In genomic region chr20:42138711-42139110, GRCh38 we compare ENCODE assay signal across 18 cellular contexts.
DNase-seq lines count a peak whose midpoint lies in the region; ATAC-seq and TF ChIP-seq lines count a peak whose summit lies in the region.
"Had no signal": no experiment of that assay in that cellular context is flagged by ENCODE, and none has a peak within 500 bp of the region (broad histone marks: within the 10 kb centered on the region; RNA-seq: fewer than 3 reads in every experiment).

No MANE protein-coding gene starts in this region.

- DNase-seq in cerebellar cortex (ENCODE audit: low spot score): peak; percentile 3
- peak; percentile 15 for DNase-seq in inferior parietal cortex (ENCODE audit: extremely low spot score)
- DNase-seq in neuronal stem cell (ENCODE audit: low spot score): peak; percentile 36
- DNase-seq in kidney glomerular epithelial cell (lab: John Stamatoyannopoulos, UW): no peak
- DNase-seq in testis: no peak
- no peak for DNase-seq in nephron progenitor cell
- DNase-seq: CD8-positive, alpha-beta T cell; COR-L47; DMS153; DMS79 treated with DMSO at 0.1 percent for 48 hours; EL; GDM1; HCEC 1CT; HFFc6; IMR-90 had no signal

- H3K9me3 ChIP-seq in HUES48 (ENCODE audit: control insufficient read depth, insufficient read depth, low read length) (no peaks in the 10 kb centered on the region), neuronal stem cell (replicated peaks in 1 of 2; ENCODE audit: control insufficient read depth in 2 of 2, insufficient read depth in 1 of 2, low read depth in 1 of 2, low read length in 2 of 2) (no peaks in the 10 kb centered on the region), testis (no peaks in the 10 kb centered on the region)

- ATAC-seq in SK-N-SH treated with all-trans-retinoic acid at 6 μM for 48 hours: no peak
- ATAC-seq: CD8-positive, alpha-beta T cell had no signal

- no peak overlapping the region for H3K27ac Mint-ChIP-seq in nephron progenitor cell
- H3K27ac Mint-ChIP-seq: CD14-positive monocyte; CD8-positive, alpha-beta T cell; HFFc6 had no signal

- TF ChIP-seq CTCF in testis (IDR thresholded peaks at IDR 0.05): no peak
- no peak for TF ChIP-seq CTCF in nephron progenitor cell (IDR thresholded peaks at IDR 0.05)

- H3K4me2 ChIP-seq in neuronal stem cell (ENCODE audit: insufficient read depth, low read length, poor library complexity, severe bottlenecking): no peak overlapping the region

- no peak overlapping the region for H4K91ac ChIP-seq in neuronal stem cell (ENCODE audit: low read depth, low read length, poor library complexity)

- TF ChIP-seq POLR2A in testis (IDR thresholded peaks at IDR 0.05): no peak

- H2BK5ac ChIP-seq in neuronal stem cell (ENCODE audit: low read length): no peak overlapping the region

- no peak overlapping the region for H3K18ac ChIP-seq in neuronal stem cell (ENCODE audit: low read length)

- no peak overlapping the region for H3K4ac ChIP-seq in neuronal stem cell (ENCODE audit: low read length)

- no peaks in the 10 kb centered on the region for H3K36me3 Mint-ChIP-seq in nephron progenitor cell (ENCODE audit: low read depth)
- H3K36me3 Mint-ChIP-seq: CD14-positive monocyte; CD8-positive, alpha-beta T cell had no signal

- H3K4me3 Mint-ChIP-seq in nephron progenitor cell: no peak overlapping the region
- H3K4me3 Mint-ChIP-seq: CD14-positive monocyte; CD8-positive, alpha-beta T cell; HFFc6 had no signal

- H2AFZ ChIP-seq in neuronal stem cell (ENCODE audit: low read length): no peak overlapping the region

- H3K27me3 ChIP-seq in HUES48 (ENCODE audit: control insufficient read depth, insufficient read depth, low read length) (no peaks in the 10 kb centered on the region), neuronal stem cell (ENCODE audit: control insufficient read depth in 3 of 3, insufficient read depth in 3 of 3, low read depth in 1 of 3, low read length in 3 of 3) (no peaks in the 10 kb centered on the region), testis (no peaks in the 10 kb centered on the region)

- peak overlapping the region; percentile 29 for H3K27ac ChIP-seq in HUES48 (ENCODE audit: low read depth, low read length)
- no peak overlapping the region for H3K27ac ChIP-seq in neuronal stem cell (replicated peaks; ENCODE audit: low read length)
- no peak overlapping the region for H3K27ac ChIP-seq in testis

- H2AK5ac ChIP-seq in neuronal stem cell (ENCODE audit: low read depth, low read length): no peak overlapping the region

- no peak overlapping the region for H3K4me3 ChIP-seq in HUES48 (ENCODE audit: low read depth, low read length)
- no peak overlapping the region for H3K4me3 ChIP-seq in neuronal stem cell (ENCODE audit: low read length in 2 of 2)
- no peak overlapping the region for H3K4me3 ChIP-seq in testis

- intact Hi-C loops in testis (cut with DNase I; ENCODE audit: low total_unique reads): no loop called here

- H3K36me3 ChIP-seq in HUES48 (ENCODE audit: control insufficient read depth, insufficient read depth, low read length) (no peaks in the 10 kb centered on the region), neuronal stem cell (replicated peaks in 1 of 2; ENCODE audit: control insufficient read depth in 2 of 2, insufficient read depth in 2 of 2, low read length in 2 of 2) (no peaks in the 10 kb centered on the region), testis (ENCODE audit: low read depth, missing control alignments) (no peaks in the 10 kb centered on the region)

- H3K27me3 Mint-ChIP-seq in nephron progenitor cell (ENCODE audit: low read depth, poor library complexity): peaks cover 23% of the 10 kb centered on the region

- H3K4me1 Mint-ChIP-seq in nephron progenitor cell: no peaks in the 10 kb centered on the region
- H3K4me1 Mint-ChIP-seq: CD14-positive monocyte had no signal

- no peaks in the 10 kb centered on the region for H3K79me1 ChIP-seq in neuronal stem cell (ENCODE audit: low read depth, low read length)

- no peaks in the 10 kb centered on the region for H3K4me1 ChIP-seq in HUES48 (ENCODE audit: control insufficient read depth, insufficient read depth, low read length)
- peaks cover 0 to 11% of the 10 kb centered on the region in 2 donors for H3K4me1 ChIP-seq in neuronal stem cell (ENCODE audit: control insufficient read depth in 2 of 2, insufficient read depth in 1 of 2, low read depth in 1 of 2, low read length in 2 of 2)
- peaks cover 6% of the 10 kb centered on the region for H3K4me1 ChIP-seq in testis

- no peak overlapping the region for H4K8ac ChIP-seq in neuronal stem cell (ENCODE audit: low read depth, low read length)

- WGBS in neuronal stem cell (ENCODE audit: extremely low coverage in 2 of 2, insufficient read length in 2 of 2, insufficient replicate concordance in 1 of 2), 2 donors: no CpG with 5 or more reads among the region's 4 CpGs
- 33 to 43% methylated on average over 4 of the region's 4 CpGs for WGBS in testis, 2 donors

- no peak overlapping the region for H2BK12ac ChIP-seq in neuronal stem cell (ENCODE audit: low read length)

- H3K14ac ChIP-seq in neuronal stem cell (ENCODE audit: low read length): no peak overlapping the region

- H2BK120ac ChIP-seq in neuronal stem cell (ENCODE audit: low read depth, low read length): no peak overlapping the region

- H2BK15ac ChIP-seq in neuronal stem cell (ENCODE audit: low read length): no peak overlapping the region

- no peak overlapping the region for H3K23ac ChIP-seq in neuronal stem cell (ENCODE audit: low read depth, low read length, poor library complexity)

- no peaks in the 10 kb centered on the region for H3K9me3 Mint-ChIP-seq in nephron progenitor cell

- H3K9ac ChIP-seq in HUES48 (ENCODE audit: low read depth, low read length): no peak overlapping the region
- no peak overlapping the region for H3K9ac ChIP-seq in neuronal stem cell (ENCODE audit: low read depth, low read length, poor library complexity)

TF ChIP-seq in SK-N-SH treated with all-trans-retinoic acid at 6 μM for 48 hours, 23 proteins besides CTCF, POLR2A, EP300 and RAD21:
- TF ChIP-seq POU6F1 (CRISPR knock-in tag; IDR thresholded peaks at IDR 0.05; ENCODE audit: borderline replicate concordance, low read depth) (no peak), ZC3H10 (CRISPR knock-in tag; IDR thresholded peaks at IDR 0.05) (no peak), RARB (CRISPR knock-in tag; IDR thresholded peaks at IDR 0.05) (no peak), ZNF565 (CRISPR knock-in tag; conservative IDR thresholded peaks at IDR 0.05; ENCODE audit: low read depth) (no peak), ZNF70 (CRISPR knock-in tag; IDR thresholded peaks at IDR 0.05) (no peak), PPARA (CRISPR knock-in tag; IDR thresholded peaks at IDR 0.05; ENCODE audit: borderline replicate concordance) (no peak), ZFP30 (CRISPR knock-in tag; IDR thresholded peaks at IDR 0.05) (no peak), TOX (CRISPR knock-in tag; IDR thresholded peaks at IDR 0.05; ENCODE audit: borderline replicate concordance) (no peak), ESRRG (CRISPR knock-in tag; IDR thresholded peaks at IDR 0.05) (no peak), ARNTL (CRISPR knock-in tag; IDR thresholded peaks at IDR 0.05; ENCODE audit: borderline replicate concordance, low read depth) (no peak), ZNF8 (CRISPR knock-in tag; IDR thresholded peaks at IDR 0.05) (no peak), TCF4 (CRISPR knock-in tag; IDR thresholded peaks at IDR 0.05; ENCODE audit: borderline replicate concordance) (no peak), SNAI2 (CRISPR knock-in tag; IDR thresholded peaks at IDR 0.05) (no peak), ISL1 (CRISPR knock-in tag; IDR thresholded peaks at IDR 0.05) (no peak), ZFP3 (CRISPR knock-in tag; IDR thresholded peaks at IDR 0.05) (no peak), BACH2 (CRISPR knock-in tag; IDR thresholded peaks at IDR 0.05; ENCODE audit: borderline replicate concordance) (no peak), GLIS3 (CRISPR knock-in tag; IDR thresholded peaks at IDR 0.05) (no peak)
TF ChIP-seq in SK-N-SH treated with all-trans-retinoic acid at 6 μM for 48 hours: peak in this region for 0.

Comparison
In these comparisons a context has a peak if more than half of its experiments do, and no peak if none do; other contexts are left out.
1. DNase-seq: peak in cerebellar cortex (single experiment), inferior parietal cortex (single experiment) and neuronal stem cell (single experiment); none in kidney glomerular epithelial cell (single experiment), testis (single experiment) and nephron progenitor cell (single experiment).